ENCODE assay signal across 8 cellular contexts in the genomic region with DNA sequence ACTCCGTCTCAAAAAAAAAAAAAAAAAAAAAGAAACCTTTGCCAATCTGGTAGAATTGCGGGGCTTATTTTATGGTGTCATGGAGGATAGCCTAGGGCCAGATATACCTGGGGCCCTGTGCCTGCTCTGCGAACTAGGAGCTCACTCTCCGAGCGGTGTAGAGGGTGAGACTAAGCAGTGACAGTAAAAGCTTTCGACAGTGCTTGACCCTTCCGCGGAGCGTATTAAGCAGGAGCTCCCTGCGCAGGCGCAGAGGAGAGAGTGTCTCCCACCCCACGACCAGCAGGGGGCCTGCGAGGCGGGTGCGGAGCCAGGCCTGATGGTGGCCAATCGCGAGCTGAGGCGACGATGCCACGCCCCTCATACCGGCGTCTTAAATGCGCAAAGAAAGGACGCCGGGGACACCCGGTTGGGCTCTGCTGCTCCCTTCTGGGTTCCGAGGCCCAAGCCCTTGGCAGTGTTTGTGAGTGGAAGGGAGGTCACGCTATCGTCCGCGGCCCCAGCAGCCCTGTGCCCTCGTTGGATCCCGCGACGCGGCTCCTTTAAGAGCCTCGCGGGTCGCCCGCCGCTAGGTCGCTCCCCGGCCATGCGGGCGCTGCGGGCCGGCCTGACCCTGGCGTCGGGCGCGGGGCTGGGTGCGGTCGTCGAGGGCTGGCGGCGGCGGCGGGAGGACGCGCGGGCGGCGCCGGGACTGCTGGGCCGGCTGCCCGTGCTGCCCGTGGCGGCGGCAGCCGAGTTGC. TPM values are rescaled to one million over a fixed set of nuclear protein-coding genes. Genes with fewer than 3 reads are reported as not detected.
DNase-seq lines count a peak whose midpoint lies in the region; ATAC-seq and TF ChIP-seq lines count a peak whose summit lies in the region.

A gene (plus strand): TSS at position 402 of the 740 bp plus-strand sequence. CDS start 185 bp downstream, at position 587.

- H3K36me3 ChIP-seq in breast epithelium, result no peaks in the 10 kb centered on the region
- H3K36me3 ChIP-seq in skeletal muscle tissue (ENCODE audit: control insufficient read depth in 3 of 3, insufficient read depth in 3 of 3, low read length in 3 of 3), result peaks cover 20 to 25% (median 22%) of the 10 kb centered on the region in 3 donors

- H3K27ac ChIP-seq in AG04450 (ENCODE audit: low read depth, low read length) (peak within 1 kb of the TSS; percentile 21), VCaP (peak within 1 kb of the TSS; percentile 89), breast epithelium (peak within 1 kb of the TSS; percentile 67 to 88), skeletal muscle tissue (ENCODE audit: low read depth, low read length) (peak within 1 kb of the TSS; percentile 73)

- POLR2A ChIA-PET in AG04450 (lab: Yijun Ruan, JAX), result interaction anchor here (0.6 to 1.4 kb wide), 8 partner anchors 9 to 335 kb away, joined by 3 to 17 read pairs (median 4); a partner anchor contains a TSS

- H3K27me3 ChIP-seq in AG04450 (ENCODE audit: control insufficient read depth, insufficient read depth, low read length) (no peaks in the 10 kb centered on the region), breast epithelium (no peaks in the 10 kb centered on the region), skeletal muscle tissue (ENCODE audit: control insufficient read depth in 3 of 3, insufficient read depth in 3 of 3, low read length in 3 of 3) (no peaks in the 10 kb centered on the region)

- ATAC-seq in GM18868 (IDR thresholded peaks at IDR 0.05; ENCODE audit: unreplicated experiment), result peak; percentile 92
- peak; percentile 90 for ATAC-seq in HG03135 (IDR thresholded peaks at IDR 0.05; ENCODE audit: unreplicated experiment)

- H3K9me3 ChIP-seq in AG04450 (ENCODE audit: control insufficient read depth, insufficient read depth, low read length), result peaks cover 5% of the 10 kb centered on the region
- H3K9me3 ChIP-seq in breast epithelium, result no peaks in the 10 kb centered on the region
- no peaks in the 10 kb centered on the region for H3K9me3 ChIP-seq in iPS-18c (ENCODE audit: control insufficient read depth, insufficient read depth, low read length)
- H3K9me3 ChIP-seq in skeletal muscle tissue (ENCODE audit: control insufficient read depth in 3 of 3, low read length in 3 of 3), result no peaks in the 10 kb centered on the region

- intact Hi-C loops in breast epithelium (cut with DNase I; ENCODE audit: low total_unique reads), result no loop called here

- peak within 1 kb of the TSS; percentile 76 to 87 (median 83) for H3K9ac ChIP-seq in skeletal muscle tissue (ENCODE audit: low read depth in 1 of 3, low read length in 3 of 3)

- CTCF ChIA-PET in AG04450 (lab: Charles Lee), result interaction anchor here (0.6 to 3.1 kb wide), 57 partner anchors 9 to 803 kb away, joined by 3 to 52 read pairs (median 5); a partner anchor contains a TSS

- peak; percentile 88 for DNase-seq in AG04450 (ENCODE audit: low read depth, low spot score)
- peak; percentile 95 for DNase-seq in NCI-H2196 treated with DMSO at 0.1 percent for 48 hours (lab: John Stamatoyannopoulos, UW; ENCODE audit: unreplicated experiment)
- peak; percentile 95 to 97 for DNase-seq in breast epithelium (ENCODE audit: low spot score in 2 of 2)

- H3K4me3 ChIP-seq in AG04450 (ENCODE audit: low read depth, low read length), result peak within 1 kb of the TSS; percentile 80
- peak within 1 kb of the TSS; percentile 67 to 90 (median 69) for H3K4me3 ChIP-seq in breast epithelium
- H3K4me3 ChIP-seq in iPS-18c (ENCODE audit: insufficient read depth, low read depth, low read length), result peak within 1 kb of the TSS; percentile 56
- H3K4me3 ChIP-seq in skeletal muscle tissue (ENCODE audit: low read length in 3 of 3), result peak within 1 kb of the TSS; percentile 75 to 85 (median 84)

- TF ChIP-seq CTCF in AG04450 (IDR thresholded peaks at IDR 0.05; ENCODE audit: low read depth, low read length) (peak; percentile 98), VCaP (conservative IDR thresholded peaks at IDR 0.05) (peak; percentile 96), breast epithelium (IDR thresholded peaks at IDR 0.05) (peak; percentile 98 to 99 (median 99))

- no peak for TF ChIP-seq POLR2A in breast epithelium (IDR thresholded peaks at IDR 0.05)

- peaks cover 0 to 5% of the 10 kb centered on the region in 2 donors for H3K4me1 ChIP-seq in breast epithelium
- peaks cover 13 to 22% (median 21%) of the 10 kb centered on the region in 3 donors for H3K4me1 ChIP-seq in skeletal muscle tissue (ENCODE audit: control insufficient read depth in 3 of 3, insufficient read depth in 3 of 3, low read length in 3 of 3)

RNA-seq across cellular contexts. Expression of the gene that starts here (rescaled TPM):
- polyA plus RNA-seq in AG04450 (2011; rRNA removed), result 6.3 and 7.8 TPM in 2 replicates
- polyA minus RNA-seq in AG04450 (2011; rRNA and poly(A)+ RNA removed), result 4.9 and 6.5 TPM in 2 replicates
- total RNA-seq in breast epithelium (10 to 100 TPM; 25.6 to 39.7 (median 25.8) TPM), skeletal muscle tissue (19.3 TPM)

Comparison
In these comparisons a context has a peak if more than half of its experiments do, and no peak if none do; other contexts are left out.
1. Peak in every context shown above with its lines: DNase-seq, ATAC-seq, H3K4me3 ChIP-seq and H3K27ac ChIP-seq.
2. H3K27ac ChIP-seq: peak in every context shown above with its lines; median percentile 89 in VCaP; 78 in breast epithelium; 73 in skeletal muscle tissue; 21 in AG04450.